Comparison of ENCODE assay signal across 8 cellular contexts in the genomic region with DNA sequence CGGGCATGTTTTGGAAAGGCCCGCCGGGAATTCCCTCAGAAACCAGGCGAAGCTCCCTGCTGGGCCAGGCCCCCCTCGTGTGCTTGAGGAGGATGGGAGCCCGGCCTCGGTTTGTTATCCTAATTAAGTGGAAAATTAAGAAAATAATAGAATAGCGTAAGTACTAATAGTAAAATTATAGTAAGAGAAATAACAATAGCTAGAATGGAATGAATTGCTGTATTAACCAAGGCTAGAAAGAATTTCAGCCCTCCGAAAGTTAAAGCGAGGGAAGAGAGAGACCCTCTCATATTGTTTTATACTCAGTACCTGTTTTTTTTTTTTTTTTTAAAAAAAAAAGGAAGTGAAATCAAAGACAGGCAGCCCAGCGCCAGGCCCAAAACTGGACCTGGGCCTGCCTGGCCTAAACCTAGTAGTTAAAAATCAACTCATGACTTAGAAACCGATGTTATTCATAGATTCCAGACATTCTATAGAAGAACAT. TPM values are rescaled to one million over a fixed set of nuclear protein-coding genes. Genes with fewer than 3 reads are reported as not detected.
A peak's percentile ranks its signal among the peaks of the same experiment; 100 is the strongest.
DNase-seq lines count a peak whose midpoint lies in the region; ATAC-seq and TF ChIP-seq lines count a peak whose summit lies in the region.
"Not testable (repeated sequence)": the region's sequence is repeated elsewhere in the genome, so short reads cannot be mapped to it uniquely, and the experiment has no call there.

No MANE protein-coding gene starts in this region.

- H2BK15ac ChIP-seq in neuronal stem cell (ENCODE audit: low read length) = not testable (repeated sequence)

- not testable (repeated sequence) for H3K9me2 ChIP-seq in SK-N-SH

- POLR2A ChIA-PET in SK-N-SH (lab: Yijun Ruan, JAX) = interaction anchor here (0.5 to 1.5 kb wide), 5 partner anchors 31 to 184 kb away, joined by 3 to 6 read pairs (median 3); partner anchors contain the start of genes AGBL3 and WDR91

- H3K4ac ChIP-seq in neuronal stem cell (ENCODE audit: low read length) = not testable (repeated sequence)

- not testable (repeated sequence) for H2BK120ac ChIP-seq in neuronal stem cell (ENCODE audit: low read depth, low read length)

- peak overlapping the region; percentile 100 for H2AFZ ChIP-seq in SK-N-SH (ENCODE audit: low read depth)
- H2AFZ ChIP-seq in neuronal stem cell (ENCODE audit: low read length) = peak overlapping the region; percentile 99

- H3K4me3 ChIP-seq in SK-N-SH (ENCODE audit: low read depth in 2 of 2, low read length in 1 of 2) = peak overlapping the region; percentile 89 to 97
- H3K4me3 ChIP-seq in brain microvascular endothelial cell (ENCODE audit: low read depth, low read length) = peak overlapping the region; percentile 79
- peak overlapping the region; percentile 71 for H3K4me3 ChIP-seq in right cardiac atrium (ENCODE audit: low read length)
- peak overlapping the region; percentile 71 to 87 for H3K4me3 ChIP-seq in neuronal stem cell (ENCODE audit: low read length in 2 of 2)
- H3K4me3 ChIP-seq in urinary bladder (ENCODE audit: low read depth, low read length) = peak overlapping the region; percentile 87

- H3K27ac ChIP-seq in SK-N-SH (ENCODE audit: low read depth in 2 of 2, low read length in 1 of 2) = peak overlapping the region; percentile 90 to 97
- H3K27ac ChIP-seq in brain microvascular endothelial cell = peak overlapping the region; percentile 83
- peak overlapping the region; percentile 94 for H3K27ac ChIP-seq in right cardiac atrium (ENCODE audit: low read length)
- H3K27ac ChIP-seq in neuronal stem cell (replicated peaks; ENCODE audit: low read length) = peak overlapping the region; percentile 96
- H3K27ac ChIP-seq in urinary bladder (ENCODE audit: low read depth) = peak overlapping the region; percentile 97

- CTCF ChIA-PET in SK-N-SH (lab: Yijun Ruan, JAX) = interaction anchor here (0.7 to 3.4 kb wide), 28 partner anchors 9 to 538 kb away, joined by 3 to 36 read pairs (median 4); partner anchors contain the start of genes AGBL3, BPGM and TMEM140

- H3K27me3 ChIP-seq in SK-N-SH (ENCODE audit: insufficient read depth); brain microvascular endothelial cell (replicated peaks); right cardiac atrium (ENCODE audit: control insufficient read depth, insufficient read depth); neuronal stem cell (ENCODE audit: control insufficient read depth in 3 of 3, insufficient read depth in 3 of 3, low read depth in 1 of 3, low read length in 3 of 3): not testable (repeated sequence)

- not testable (repeated sequence) for H3K79me1 ChIP-seq in neuronal stem cell (ENCODE audit: low read depth, low read length)

- H2AK5ac ChIP-seq in neuronal stem cell (ENCODE audit: low read depth, low read length) = not testable (repeated sequence)

- not testable (repeated sequence) for H2BK5ac ChIP-seq in neuronal stem cell (ENCODE audit: low read length)

- H3K18ac ChIP-seq in neuronal stem cell (ENCODE audit: low read length) = peak overlapping the region; percentile 71

- not testable (repeated sequence) for H4K91ac ChIP-seq in neuronal stem cell (ENCODE audit: low read depth, low read length, poor library complexity)

- H3K23ac ChIP-seq in neuronal stem cell (ENCODE audit: low read depth, low read length, poor library complexity) = not testable (repeated sequence)

- ATAC-seq in GM18502 (IDR thresholded peaks at IDR 0.05; ENCODE audit: poor library complexity, unreplicated experiment) (peak; percentile 39), GM21825 (IDR thresholded peaks at IDR 0.05; ENCODE audit: unreplicated experiment) (peak; percentile 16), HG03354 (IDR thresholded peaks at IDR 0.05; ENCODE audit: poor library complexity, severe bottlenecking, unreplicated experiment) (peak; percentile 49)
- ATAC-seq in right cardiac atrium = not testable (repeated sequence)

- intact Hi-C loops in right cardiac atrium (cut with DNase I) = not testable (repeated sequence)

- not testable (repeated sequence) for TF ChIP-seq EP300 in SK-N-SH (IDR thresholded peaks at IDR 0.05; ENCODE audit: borderline replicate concordance in 1 of 2, low read depth in 1 of 2, low read length in 1 of 2)

- not testable (repeated sequence) for H4K8ac ChIP-seq in neuronal stem cell (ENCODE audit: low read depth, low read length)

- H4K20me1 ChIP-seq in SK-N-SH (ENCODE audit: insufficient read depth) = not testable (repeated sequence)

- TF ChIP-seq CTCF in SK-N-SH (IDR thresholded peaks at IDR 0.05) = peak; percentile 13; the same call in 1 of the 2 replicates
- TF ChIP-seq CTCF in brain microvascular endothelial cell (IDR thresholded peaks at IDR 0.05; ENCODE audit: low read depth, low read length, missing control alignments) = not testable (repeated sequence)

- not testable (repeated sequence) for H2BK12ac ChIP-seq in neuronal stem cell (ENCODE audit: low read length)

- H3K14ac ChIP-seq in neuronal stem cell (ENCODE audit: low read length) = not testable (repeated sequence)

- H3K4me1 ChIP-seq in SK-N-SH (ENCODE audit: control insufficient read depth in 1 of 2, insufficient read depth in 2 of 2, low read depth in 1 of 2, low read length in 1 of 2) = peaks cover 3 to 24% of the 10 kb centered on the region in 2 experiments; a peak in 3 of 4 replicates
- H3K4me1 ChIP-seq in right cardiac atrium (ENCODE audit: control insufficient read depth, insufficient read depth, low read length) = peaks cover 19% of the 10 kb centered on the region
- not testable (repeated sequence) for H3K4me1 ChIP-seq in neuronal stem cell (ENCODE audit: control insufficient read depth in 2 of 2, insufficient read depth in 1 of 2, low read depth in 1 of 2, low read length in 2 of 2); urinary bladder (ENCODE audit: insufficient read depth)

- in situ Hi-C loops in brain microvascular endothelial cell (cut with HindIII; ENCODE audit: low pct_ligation_motif_present, low sequenced_read_pairs) = loop anchor here (25.0 kb wide), 1 partner anchor 184 kb away; the partner anchor contains the start of gene AGBL3

- not testable (repeated sequence) for DNase-seq in SK-N-SH; brain microvascular endothelial cell; right cardiac atrium; neuronal stem cell (ENCODE audit: low spot score)

- H3K9ac ChIP-seq in SK-N-SH = peak overlapping the region; percentile 89
- H3K9ac ChIP-seq in neuronal stem cell (ENCODE audit: low read depth, low read length, poor library complexity) = not testable (repeated sequence)

- H3K4me2 ChIP-seq in SK-N-SH = peak overlapping the region; percentile 98
- peak overlapping the region; percentile 85 for H3K4me2 ChIP-seq in neuronal stem cell (ENCODE audit: insufficient read depth, low read length, poor library complexity, severe bottlenecking)

- 44% methylated on average over 12 of the region's 12 CpGs for WGBS in SK-N-SH (ENCODE audit: low lambda C conversion rate)
- 23% methylated on average over 12 of the region's 12 CpGs for WGBS in right cardiac atrium
- WGBS in neuronal stem cell (ENCODE audit: extremely low coverage in 2 of 2, insufficient read length in 2 of 2, insufficient replicate concordance in 1 of 2), 2 donors = no CpG with 5 or more reads among the region's 12 CpGs
- WGBS in urinary bladder = 16% methylated on average over 12 of the region's 12 CpGs

- TF ChIP-seq RAD21 in SK-N-SH (IDR thresholded peaks at IDR 0.05; ENCODE audit: low read length) = not testable (repeated sequence)

- H3K36me3 ChIP-seq in SK-N-SH (replicated peaks in 1 of 2; ENCODE audit: control insufficient read depth in 1 of 2, insufficient read depth in 2 of 2, low read length in 1 of 2) (peaks cover 23 to 27% of the 10 kb centered on the region in 2 experiments), brain microvascular endothelial cell (replicated peaks) (peaks cover 22% of the 10 kb centered on the region), neuronal stem cell (replicated peaks in 1 of 2; ENCODE audit: control insufficient read depth in 2 of 2, insufficient read depth in 2 of 2, low read length in 2 of 2) (peaks cover 29 to 32% of the 10 kb centered on the region in 2 donors)
- H3K36me3 ChIP-seq in urinary bladder (ENCODE audit: insufficient read depth) = not testable (repeated sequence)

- H3K9me3 ChIP-seq in SK-N-SH; right cardiac atrium (ENCODE audit: control insufficient read depth, low read length); neuronal stem cell (replicated peaks in 1 of 2; ENCODE audit: control insufficient read depth in 2 of 2, insufficient read depth in 1 of 2, low read depth in 1 of 2, low read length in 2 of 2): not testable (repeated sequence)

- H3K79me2 ChIP-seq in SK-N-SH (ENCODE audit: insufficient read depth) = peaks cover 30% of the 10 kb centered on the region

- H3F3A ChIP-seq in SK-N-SH (replicated peaks; ENCODE audit: insufficient read depth) = peaks cover 13% of the 10 kb centered on the region

TF ChIP-seq in SK-N-SH, 30 proteins besides CTCF, POLR2A, EP300 and RAD21 (continues in another document):
- TF ChIP-seq FOXM1 (IDR thresholded peaks at IDR 0.05; ENCODE audit: low read depth) (0 out of 2 replicates have a peak, but pooled peaks have one; percentile 9), JUND (IDR thresholded peaks at IDR 0.05) (0 out of 2 replicates have a peak, but pooled peaks have one; percentile 9)

RNA-seq across cellular contexts. Expression of gene CYREN, which starts 0.5 kb away (rescaled TPM):
- polyA plus RNA-seq in SK-N-SH (2012; rRNA removed) = 53.4 and 60.6 TPM in 2 replicates
- polyA plus RNA-seq in SK-N-SH (2012; cell fraction: cytosol; rRNA removed) = 44.4 and 56.2 TPM in 2 replicates
- polyA plus RNA-seq in SK-N-SH (2012; cell fraction: nucleus; rRNA removed) = 39.5 and 39.9 TPM in 2 replicates
- total RNA-seq in right cardiac atrium = 10 to 100 TPM; 31.8 to 40.5 (median 33.3) TPM
- polyA plus RNA-seq in right cardiac atrium = 27.7 TPM
- 21.9 TPM for polyA plus RNA-seq in neuronal stem cell (2013, experiment 1 of 2)
- 21.4 TPM for polyA plus RNA-seq in neuronal stem cell (2013, experiment 2 of 2)
- total RNA-seq in urinary bladder = 22.0 TPM
- polyA plus RNA-seq in urinary bladder = 33.5 TPM

RNA-seq across cellular contexts. Expression of gene TMEM140, which starts 23.2 kb away (rescaled TPM):
- polyA plus RNA-seq in SK-N-SH (2012; rRNA removed) = 0.10 and 0.12 TPM in 2 replicates
- 0.06 and 0.13 TPM in 2 replicates for polyA plus RNA-seq in SK-N-SH (2012; cell fraction: cytosol; rRNA removed)
- polyA plus RNA-seq in SK-N-SH (2012; cell fraction: nucleus; rRNA removed) = 0.04 and 0.06 TPM in 2 replicates
- 10 to 100 TPM in 2 of 4 donors, 1 to 10 TPM in 2; 6.3 to 13.0 (median 9.9) TPM for total RNA-seq in right cardiac atrium
- polyA plus RNA-seq in right cardiac atrium = 13.3 TPM
- not detected for polyA plus RNA-seq in neuronal stem cell (2013, experiment 1 of 2)
- polyA plus RNA-seq in neuronal stem cell (2013, experiment 2 of 2) = not detected
- total RNA-seq in urinary bladder = 9.2 TPM
- polyA plus RNA-seq in urinary bladder = 18.1 TPM

RNA-seq across cellular contexts. Expression of gene WDR91, which starts 40.3 kb away (rescaled TPM):
- polyA plus RNA-seq in SK-N-SH (2012; rRNA removed) (8.4 and 8.9 TPM in 2 replicates), right cardiac atrium (4.0 TPM), urinary bladder (14.1 TPM)
- 2.8 and 4.0 TPM in 2 replicates for polyA plus RNA-seq in SK-N-SH (2012; cell fraction: cytosol; rRNA removed)
- 42.2 and 42.4 TPM in 2 replicates for polyA plus RNA-seq in SK-N-SH (2012; cell fraction: nucleus; rRNA removed)
- total RNA-seq in right cardiac atrium (10 to 100 TPM in 2 of 4 donors, 1 to 10 TPM in 2; 6.8 to 11.1 (median 9.7) TPM), urinary bladder (11.4 TPM)
- 4.6 TPM for polyA plus RNA-seq in neuronal stem cell (2013, experiment 1 of 2)
- 3.6 TPM for polyA plus RNA-seq in neuronal stem cell (2013, experiment 2 of 2)

Comparison
In these comparisons a context has a peak if more than half of its experiments do, and no peak if none do; other contexts are left out.
1. RNA of gene TMEM140, which starts 23.2 kb away (polyA plus RNA-seq): 18.1 TPM in urinary bladder (single experiment) and 13.3 TPM in right cardiac atrium (single experiment); 0.04 to 0.13 TPM in SK-N-SH; every median in the first group is over 10 times any median in the second.
2. Peak in every context shown above with its lines, with median percentiles within 50 percentile points of each other: H3K27ac ChIP-seq and H3K4me3 ChIP-seq.